In genomic region chr11:95993438-95994339, GRCh38 we compare ENCODE assay signal across 19 cellular contexts.
DNase-seq lines count a peak whose midpoint lies in the region; ATAC-seq and TF ChIP-seq lines count a peak whose summit lies in the region.
"Had no signal": no experiment of that assay in that cellular context is flagged by ENCODE, and none has a peak within 500 bp of the region (broad histone marks: within the 10 kb centered on the region; RNA-seq: fewer than 3 reads in every experiment).

No MANE protein-coding gene starts in this region.

- no peak for TF ChIP-seq POLR2A in vagina (IDR thresholded peaks at IDR 0.05)

- no peak for TF ChIP-seq CTCF in fibroblast of lung (conservative IDR thresholded peaks at IDR 0.05 in 1 of 2, IDR thresholded peaks at IDR 0.05 in 1 of 2; ENCODE audit: low read depth in 1 of 2, low read length in 2 of 2)
- no peak for TF ChIP-seq CTCF in vagina (IDR thresholded peaks at IDR 0.05)
- no peak for TF ChIP-seq CTCF in lower lobe of right lung (IDR thresholded peaks at IDR 0.05)
- no peak for TF ChIP-seq CTCF in GM13976 (IDR thresholded peaks at IDR 0.05; ENCODE audit: borderline replicate concordance, control extremely low read depth, extremely low read depth, insufficient read depth, missing control alignments)

- H3K36me3 ChIP-seq in fibroblast of lung (ENCODE audit: control insufficient read depth, insufficient read depth, low read length) (no peaks in the 10 kb centered on the region), vagina (no peaks in the 10 kb centered on the region), lower lobe of right lung (peaks cover 6% of the 10 kb centered on the region)
- H3K36me3 ChIP-seq: SJSA1 had no signal

- DNase-seq in activated naive CD4-positive, alpha-beta T cell treated with anti-CD3 and anti-CD28 coated beads, Interleukin-2, amount 50 U/mL, for 72 hours (ENCODE audit: low spot score in 2 of 2) = no peak
- DNase-seq in activated naive CD4-positive, alpha-beta T cell treated with Interleukin-2 at 50 U/mL for 16 hours = no peak
- peak in 1 of 2 donors; percentile 53 for DNase-seq in fibroblast of lung (ENCODE audit: low read depth in 2 of 2)
- no peak for DNase-seq in naive thymus-derived CD8-positive, alpha-beta T cell
- DNase-seq in vagina (ENCODE audit: extremely low spot score in 2 of 2) = no peak
- no peak for DNase-seq in lower lobe of right lung
- no peak for DNase-seq in activated CD4-positive, alpha-beta T cell treated with anti-CD3 and anti-CD28 coated beads, Interleukin-2, amount 50 U/mL, for 1 hour
- no peak for DNase-seq in GM13976 (ENCODE audit: low spot score)
- DNase-seq: activated CD4-positive, alpha-beta memory T cell treated with anti-CD3 and anti-CD28 coated beads for 36 hours; activated naive CD4-positive, alpha-beta T cell treated with anti-CD3 and anti-CD28 coated beads, Interleukin-2, amount 10 ng/mL, durations not matched to agents 7 days and 5 days; HCEC 1CT; NCI-H1417 treated with DMSO at 0.1 percent for 48 hours; PC-3; tibial artery had no signal

- H3K27ac ChIP-seq in fibroblast of lung (ENCODE audit: insufficient read depth, low read length) (no peak overlapping the region), vagina (peak overlapping the region; percentile 47), lower lobe of right lung (no peak overlapping the region)
- H3K27ac ChIP-seq: SJSA1, VCaP had no signal

- H3K4me1 ChIP-seq in fibroblast of lung (ENCODE audit: control insufficient read depth, extremely low read depth, insufficient read depth, low read length) (peaks cover 16% of the 10 kb centered on the region), vagina (peaks cover 33% of the 10 kb centered on the region), lower lobe of right lung (peaks cover 22% of the 10 kb centered on the region)

- no peak overlapping the region for H3K4me3 ChIP-seq in fibroblast of lung (replicated peaks in 1 of 4; ENCODE audit: control extremely low read depth in 1 of 4, insufficient read depth in 1 of 4, low read depth in 3 of 4, low read length in 4 of 4)
- H3K4me3 ChIP-seq in vagina = no peak overlapping the region
- no peak overlapping the region for H3K4me3 ChIP-seq in lower lobe of right lung
- H3K4me3 ChIP-seq: SJSA1, tibial artery had no signal

- in situ Hi-C loops in GM13976 (cut with MboI; ENCODE audit: low sequenced_read_pairs, unreplicated experiment) = no loop called here

- H4K20me1 ChIP-seq in fibroblast of lung (ENCODE audit: control insufficient read depth, extremely low read depth, insufficient read depth, low read length) = no peaks in the 10 kb centered on the region

- H3K27me3 Mint-ChIP-seq in naive thymus-derived CD8-positive, alpha-beta T cell = no peaks in the 10 kb centered on the region
- H3K27me3 Mint-ChIP-seq: activated CD4-positive, alpha-beta memory T cell treated with anti-CD3 and anti-CD28 coated beads for 36 hours; activated naive CD4-positive, alpha-beta T cell treated with anti-CD3 and anti-CD28 coated beads, Interleukin-2, amount 10 ng/mL, durations not matched to agents 7 days and 5 days; B cell; stimulated activated memory B cell treated with anti-CD40 and anti-IgM and Interleukin-4, amounts not matched to agents 10 μg/mL and 1 μg/mL and 100 μg/mL, for 72 hours had no signal

- no peak overlapping the region for H3K9ac ChIP-seq in fibroblast of lung (ENCODE audit: insufficient read depth, low read length)

- peak overlapping the region; percentile 54 for H3K4me2 ChIP-seq in fibroblast of lung (ENCODE audit: extremely low read depth, insufficient read depth, low read length)

- H2AFZ ChIP-seq in fibroblast of lung (ENCODE audit: low read length) = no peak overlapping the region

- peaks cover 14 to 45% (median 29%) of the 10 kb centered on the region in 4 donors for H3K4me1 Mint-ChIP-seq in naive thymus-derived CD8-positive, alpha-beta T cell
- H3K4me1 Mint-ChIP-seq: activated naive CD4-positive, alpha-beta T cell treated with anti-CD3 and anti-CD28 coated beads, Interleukin-2, amount 10 ng/mL, durations not matched to agents 7 days and 5 days; B cell had no signal

- intact Hi-C loops in vagina (cut with DNase I) (no loop called here), lower lobe of right lung (cut with DNase I) (no loop called here)

- peaks cover 0 to 3% of the 10 kb centered on the region in 2 donors for H3K9me3 Mint-ChIP-seq in activated naive CD4-positive, alpha-beta T cell treated with anti-CD3 and anti-CD28 coated beads, Interleukin-2, amount 50 U/mL, for 72 hours
- no peaks in the 10 kb centered on the region for H3K9me3 Mint-ChIP-seq in naive thymus-derived CD8-positive, alpha-beta T cell
- H3K9me3 Mint-ChIP-seq: activated CD4-positive, alpha-beta memory T cell treated with anti-CD3 and anti-CD28 coated beads for 36 hours; activated naive CD4-positive, alpha-beta T cell treated with anti-CD3 and anti-CD28 coated beads, Interleukin-2, amount 10 ng/mL, durations not matched to agents 7 days and 5 days; stimulated activated memory B cell treated with anti-CD40 and anti-IgM and Interleukin-4, amounts not matched to agents 10 μg/mL and 1 μg/mL and 100 μg/mL, for 72 hours had no signal

- H3K4me3 Mint-ChIP-seq in naive thymus-derived CD8-positive, alpha-beta T cell = no peak overlapping the region
- H3K4me3 Mint-ChIP-seq: activated CD4-positive, alpha-beta memory T cell treated with anti-CD3 and anti-CD28 coated beads for 36 hours; activated naive CD4-positive, alpha-beta T cell treated with anti-CD3 and anti-CD28 coated beads, Interleukin-2, amount 10 ng/mL, durations not matched to agents 7 days and 5 days; B cell; stimulated activated memory B cell treated with anti-CD40 and anti-IgM and Interleukin-4, amounts not matched to agents 10 μg/mL and 1 μg/mL and 100 μg/mL, for 72 hours had no signal

- H3K79me2 ChIP-seq in fibroblast of lung (ENCODE audit: control insufficient read depth, insufficient read depth, low read length) = no peaks in the 10 kb centered on the region

- no peak for ATAC-seq in activated naive CD4-positive, alpha-beta T cell treated with anti-CD3 and anti-CD28 coated beads, Interleukin-2, amount 50 U/mL, for 72 hours
- no peak for ATAC-seq in naive thymus-derived CD8-positive, alpha-beta T cell
- ATAC-seq in lower lobe of right lung = no peak
- ATAC-seq: HepG2; PC-3; stimulated activated memory B cell treated with anti-CD40 and anti-IgM and Interleukin-4, amounts not matched to agents 10 μg/mL and 1 μg/mL and 100 μg/mL, for 72 hours had no signal

- H3K27ac Mint-ChIP-seq in activated naive CD4-positive, alpha-beta T cell treated with anti-CD3 and anti-CD28 coated beads, Interleukin-2, amount 50 U/mL, for 72 hours = peak overlapping the region; percentile 1 to 47
- peak overlapping the region; percentile 6 to 85 (median 60) for H3K27ac Mint-ChIP-seq in naive thymus-derived CD8-positive, alpha-beta T cell
- H3K27ac Mint-ChIP-seq: activated CD4-positive, alpha-beta memory T cell treated with anti-CD3 and anti-CD28 coated beads for 36 hours; activated naive CD4-positive, alpha-beta T cell treated with anti-CD3 and anti-CD28 coated beads, Interleukin-2, amount 10 ng/mL, durations not matched to agents 7 days and 5 days; B cell; stimulated activated memory B cell treated with anti-CD40 and anti-IgM and Interleukin-4, amounts not matched to agents 10 μg/mL and 1 μg/mL and 100 μg/mL, for 72 hours had no signal

- peaks cover 7 to 21% of the 10 kb centered on the region in 2 donors for H3K36me3 Mint-ChIP-seq in activated naive CD4-positive, alpha-beta T cell treated with anti-CD3 and anti-CD28 coated beads, Interleukin-2, amount 50 U/mL, for 72 hours
- H3K36me3 Mint-ChIP-seq in naive thymus-derived CD8-positive, alpha-beta T cell = peaks cover 4 to 60% (median 20%) of the 10 kb centered on the region in 3 donors

- POLR2A ChIA-PET in naive thymus-derived CD8-positive, alpha-beta T cell (lab: Charles Lee) = no interaction called here

- H3K9me3 ChIP-seq in fibroblast of lung (ENCODE audit: control insufficient read depth, insufficient read depth, low read depth, low read length) (no peaks in the 10 kb centered on the region), vagina (no peaks in the 10 kb centered on the region), lower lobe of right lung (no peaks in the 10 kb centered on the region)
- H3K9me3 ChIP-seq: SJSA1, tibial artery had no signal

- no peaks in the 10 kb centered on the region for H3K27me3 ChIP-seq in fibroblast of lung (ENCODE audit: control insufficient read depth, insufficient read depth, low read length)
- H3K27me3 ChIP-seq in vagina = no peaks in the 10 kb centered on the region
- H3K27me3 ChIP-seq in lower lobe of right lung (ENCODE audit: low read depth) = no peaks in the 10 kb centered on the region
- H3K27me3 ChIP-seq: SJSA1, tibial artery had no signal
